Comparison of ENCODE assay signal across 25 cellular contexts in the genomic region with DNA sequence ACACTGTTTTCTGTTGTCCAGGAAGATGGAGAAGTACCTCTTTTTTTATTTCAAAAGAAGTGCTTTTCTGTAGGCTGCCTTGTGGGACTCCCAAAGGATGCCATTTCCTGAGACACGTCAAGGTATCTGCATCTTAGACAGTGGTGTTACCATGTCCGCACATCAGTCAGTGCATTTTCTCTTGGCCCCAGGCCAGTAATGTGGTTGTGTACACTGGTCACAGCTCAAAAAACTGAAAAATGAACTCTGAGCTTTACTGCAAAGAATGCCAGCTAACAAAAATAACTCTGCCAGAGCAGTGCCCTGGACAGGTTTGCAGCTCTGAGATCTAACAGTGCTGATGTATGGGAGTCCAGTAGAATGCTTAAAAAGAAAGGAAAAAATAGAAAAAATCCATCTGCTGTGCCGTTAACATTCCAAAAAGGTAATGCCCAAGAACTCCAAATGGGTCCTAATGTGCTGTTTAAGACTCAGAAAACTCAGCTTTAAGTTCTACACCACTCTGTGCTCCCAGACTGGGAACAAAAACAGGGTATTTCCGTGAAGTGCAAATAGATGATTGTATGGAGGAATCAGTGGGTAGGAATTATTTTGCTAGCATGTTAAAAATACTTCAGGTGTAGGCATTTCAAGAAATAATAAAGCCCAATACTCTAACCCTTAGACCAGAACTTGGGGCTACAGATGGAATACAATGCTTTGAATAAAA.
DNase-seq lines count a peak whose midpoint lies in the region; ATAC-seq, FAIRE-seq and TF ChIP-seq lines count a peak whose summit lies in the region.
"Had no signal": no experiment of that assay in that cellular context is flagged by ENCODE, and none has a peak within 500 bp of the region (broad histone marks: within the 10 kb centered on the region; RNA-seq: fewer than 3 reads in every experiment).

No MANE protein-coding gene starts in this region.

- H3K27ac ChIP-seq in keratinocyte (ENCODE audit: control insufficient read depth, insufficient read depth, low read length): no peak overlapping the region
- H3K27ac ChIP-seq: C4-2B had no signal

- no peak for TF ChIP-seq CTCF in keratinocyte (optimal IDR thresholded peaks at IDR 0.05 in 1 of 3, IDR thresholded peaks at IDR 0.05 in 1 of 3, conservative IDR thresholded peaks at IDR 0.05 in 1 of 3; ENCODE audit: extremely low read depth in 1 of 3, insufficient read depth in 2 of 3, low read length in 3 of 3)

- no peaks in the 10 kb centered on the region for H3K79me2 ChIP-seq in keratinocyte (ENCODE audit: control insufficient read depth, insufficient read depth, low read length)

- H3K4me3 ChIP-seq in adipocyte (ENCODE audit: low read length) (no peak overlapping the region), keratinocyte (ENCODE audit: control insufficient read depth in 2 of 3, extremely low read depth in 1 of 3, insufficient read depth in 2 of 3, low read depth in 1 of 3, low read length in 3 of 3) (no peak overlapping the region)

- no peak overlapping the region for H2AFZ ChIP-seq in keratinocyte (ENCODE audit: control insufficient read depth, low read length)

- DNase-seq in M059J (ENCODE audit: low read depth): peak; percentile 25
- peak; percentile 7 for DNase-seq in adipocyte (ENCODE audit: low read depth)
- no peak for DNase-seq in keratinocyte (ENCODE audit: low read depth, low spot score)
- peak; percentile 12 for DNase-seq in stromal cell of bone marrow (ENCODE audit: low read depth)
- DNase-seq in NAMALWA (ENCODE audit: low spot score): no peak
- DNase-seq in activated naive CD4-positive, alpha-beta T cell (lab: John Stamatoyannopoulos, UW): no peak
- DNase-seq: activated CD8-positive, alpha-beta T cell treated with anti-CD3 and anti-CD28 coated beads, Interleukin-2, amount 10 ng/mL, durations not matched to agents 7 days and 5 days; anterior cingulate cortex; COR-L47; foreskin fibroblast; head of caudate nucleus; islet precursor cell; Kasumi-1; MV-4-11; NCI-H146; NCI-H2107; SHP77 treated with DMSO at 0.1 percent for 48 hours; SW 1271 had no signal

- H3K36me3 ChIP-seq in adipocyte (ENCODE audit: control insufficient read depth, insufficient read depth, low read length, severe bottlenecking) (no peaks in the 10 kb centered on the region), keratinocyte (ENCODE audit: control insufficient read depth in 2 of 2, extremely low read depth in 1 of 2, insufficient read depth in 2 of 2, low read length in 2 of 2) (no peaks in the 10 kb centered on the region)

- dilution Hi-C loops in keratinocyte (cut with MboI; ENCODE audit: extremely low pct_ligation_motif_present, low sequenced_read_pairs): no loop called here

- H4K20me1 ChIP-seq in keratinocyte (ENCODE audit: control insufficient read depth, extremely low read depth, insufficient read depth, low read length): no peaks in the 10 kb centered on the region

- ATAC-seq in GM21390 (IDR thresholded peaks at IDR 0.05; ENCODE audit: unreplicated experiment) (no peak), HG03469 (IDR thresholded peaks at IDR 0.05; ENCODE audit: unreplicated experiment) (no peak)
- ATAC-seq: activated CD8-positive, alpha-beta T cell treated with anti-CD3 and anti-CD28 coated beads, Interleukin-2, amount 10 ng/mL, durations not matched to agents 7 days and 5 days; esophagus mucosa; HCT116; stimulated activated memory B cell treated with anti-CD40 and anti-IgM and Interleukin-4, amounts not matched to agents 10 μg/mL and 1 μg/mL and 100 μg/mL, for 72 hours had no signal

- peak; percentile 51 for FAIRE-seq in keratinocyte (lab: Jason Lieb, UNC)
- FAIRE-seq: G401.6 had no signal

- no peaks in the 10 kb centered on the region for H3K27me3 ChIP-seq in adipocyte (replicated peaks; ENCODE audit: control insufficient read depth, insufficient read depth, low read length)
- H3K27me3 ChIP-seq in keratinocyte (ENCODE audit: control insufficient read depth, extremely low read depth, insufficient read depth, low read length): no peaks in the 10 kb centered on the region

- H3K4me2 ChIP-seq in keratinocyte (ENCODE audit: control insufficient read depth, extremely low read depth, insufficient read depth, low read depth, low read length): no peak overlapping the region

- H3K9me1 ChIP-seq in keratinocyte (ENCODE audit: control insufficient read depth, extremely low read depth, insufficient read depth, low read length): no peaks in the 10 kb centered on the region

- H3K4me1 ChIP-seq in adipocyte (ENCODE audit: control insufficient read depth, insufficient read depth, low read length) (peaks cover 11% of the 10 kb centered on the region), keratinocyte (ENCODE audit: control insufficient read depth, extremely low read depth, insufficient read depth, low read length) (no peaks in the 10 kb centered on the region)

- H3K9me3 ChIP-seq in adipocyte (ENCODE audit: control insufficient read depth, low read length) (no peaks in the 10 kb centered on the region), keratinocyte (ENCODE audit: control insufficient read depth, low read depth, low read length) (no peaks in the 10 kb centered on the region)

- no peak overlapping the region for H3K9ac ChIP-seq in adipocyte (ENCODE audit: low read length)
- no peak overlapping the region for H3K9ac ChIP-seq in keratinocyte (ENCODE audit: control insufficient read depth, extremely low read depth, insufficient read depth, low read length)

Comparison
In these comparisons a context has a peak if more than half of its experiments do, and no peak if none do; other contexts are left out.
1. DNase-seq: peak in M059J (single experiment), adipocyte (single experiment) and stromal cell of bone marrow (single experiment); none in keratinocyte (single experiment), NAMALWA (single experiment) and activated naive CD4-positive, alpha-beta T cell (0 of 4).